15 cellular contexts compared by ENCODE assay signal in the genomic region with DNA sequence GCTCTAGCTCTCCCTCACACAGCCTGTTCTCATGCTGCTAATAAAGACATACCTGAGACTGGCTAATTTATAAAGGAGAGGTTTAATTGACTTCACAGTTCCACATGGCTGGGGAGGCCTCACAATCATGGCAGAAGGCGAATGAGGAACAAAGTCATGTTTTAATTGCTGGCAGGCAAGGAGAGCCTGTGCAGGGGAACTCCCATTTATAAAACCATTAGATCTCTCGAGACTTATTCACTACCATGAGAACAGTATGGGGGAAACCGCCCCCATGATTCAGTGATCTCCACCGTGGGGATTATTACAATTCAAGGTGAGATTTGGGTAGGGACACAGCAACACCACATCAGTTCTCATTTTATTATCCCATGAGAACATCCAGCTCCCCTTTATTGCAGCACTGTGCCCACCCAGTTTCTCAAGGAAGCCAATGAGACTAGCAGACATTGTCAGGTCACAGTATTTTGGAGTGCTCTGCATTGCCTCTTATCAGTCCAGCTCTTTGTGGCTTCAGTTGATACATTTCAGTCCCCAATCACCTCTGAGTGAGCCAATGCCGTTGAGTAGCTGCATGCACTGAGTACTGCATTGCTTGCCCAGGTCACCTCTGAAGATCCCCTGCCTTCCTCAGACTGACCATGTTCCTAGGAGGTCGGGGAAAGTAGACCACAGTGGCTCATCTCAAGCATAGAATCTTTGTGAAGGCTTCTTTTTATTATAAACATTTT.
"Had no signal": no experiment of that assay in that cellular context is flagged by ENCODE, and none has a peak within 500 bp of the region (broad histone marks: within the 10 kb centered on the region; RNA-seq: fewer than 3 reads in every experiment).

No MANE protein-coding gene starts in this region.

- H3K4me3 ChIP-seq: ovary, upper lobe of left lung had no signal

- DNase-seq: activated naive CD4-positive, alpha-beta T cell; activated naive CD8-positive, alpha-beta T cell treated with anti-CD3 and anti-CD28 coated beads, Interleukin-2, amount 10 ng/mL, durations not matched to agents 7 days and 5 days; activated T-cell treated with anti-CD3 and anti-CD28 coated beads for 4 hours; dermis blood vessel endothelial cell; effector memory CD8-positive, alpha-beta T cell; islet precursor cell; mesendoderm; nephron progenitor cell; ovary; stimulated activated CD4-positive, alpha-beta T cell treated with anti-CD3 and anti-CD28 coated beads, Interleukin-2, amount 100 ng/mL, for 48 hours; SW 1271; upper lobe of left lung had no signal

- H3K27me3 ChIP-seq: ovary, upper lobe of left lung had no signal

- ATAC-seq: activated CD4-positive, CD25-positive, alpha-beta regulatory T cell treated with anti-CD3 and anti-CD28 coated beads, Interleukin-2, amount 50 U/mL, for 24 hours; effector memory CD8-positive, alpha-beta T cell; left lobe of liver; stimulated activated memory B cell treated with anti-CD40 and anti-IgM and Interleukin-4, amounts not matched to agents 10 μg/mL and 1 μg/mL and 100 μg/mL, for 72 hours had no signal

- H3K36me3 ChIP-seq: ovary, upper lobe of left lung had no signal

- H3K27ac ChIP-seq: ovary had no signal

- H3K9me3 ChIP-seq: ovary, upper lobe of left lung had no signal
